In the genomic region with DNA sequence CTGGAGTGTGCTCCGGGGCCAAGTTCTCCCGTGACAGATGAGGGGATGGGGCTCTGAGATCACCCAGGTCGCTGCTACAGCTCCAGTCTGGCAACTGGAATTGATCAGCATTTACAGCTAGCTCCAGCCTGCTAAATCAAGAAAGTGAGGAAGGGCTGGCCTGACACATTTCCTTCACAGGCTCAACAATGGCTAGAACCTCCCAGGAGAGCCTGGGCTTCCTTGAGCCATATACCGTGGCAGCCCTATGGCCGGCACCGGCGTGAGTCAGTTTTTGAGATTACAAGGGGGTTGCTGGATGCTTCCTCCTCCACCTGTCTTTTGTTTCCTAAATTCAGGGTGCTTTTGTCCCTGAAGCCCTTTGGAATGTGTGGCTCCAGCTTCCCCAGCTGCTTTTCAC, we compare ENCODE assay signal across 13 cellular contexts.
A peak's percentile ranks its signal among the peaks of the same experiment; 100 is the strongest.
DNase-seq lines count a peak whose midpoint lies in the region; ATAC-seq, FAIRE-seq and TF ChIP-seq lines count a peak whose summit lies in the region.
"Had no signal": no experiment of that assay in that cellular context is flagged by ENCODE, and none has a peak within 500 bp of the region (broad histone marks: within the 10 kb centered on the region; RNA-seq: fewer than 3 reads in every experiment).

No MANE protein-coding gene starts in this region.

- no peak overlapping the region for H3K4me3 Mint-ChIP-seq in stimulated activated naive CD8-positive, alpha-beta T cell treated with anti-CD3 and anti-CD28 coated beads, Interleukin-15, amount 100 ng/mL, for 72 hours
- H3K4me3 Mint-ChIP-seq: WTC11 had no signal

- H3K79me2 ChIP-seq in endothelial cell of umbilical vein (ENCODE audit: control insufficient read depth, insufficient read depth, low read length) = no peaks in the 10 kb centered on the region

- peak; percentile 56 for FAIRE-seq in endothelial cell of umbilical vein (lab: Jason Lieb, UNC)
- FAIRE-seq: HTR-8/SVneo had no signal

- ATAC-seq in RWPE2 (ENCODE audit: low read depth) = no peak
- no peak for ATAC-seq in HG03095 (IDR thresholded peaks at IDR 0.05; ENCODE audit: unreplicated experiment)
- no peak for ATAC-seq in stimulated activated naive CD8-positive, alpha-beta T cell treated with anti-CD3 and anti-CD28 coated beads, Interleukin-15, amount 100 ng/mL, for 72 hours
- ATAC-seq: WTC11 had no signal

- H3K9me1 ChIP-seq in endothelial cell of umbilical vein (replicated peaks; ENCODE audit: control insufficient read depth, extremely low read depth, insufficient read depth, low read length) = no peaks in the 10 kb centered on the region

- no TSS peak for BruUV-seq in endothelial cell of umbilical vein (replicated peaks; lab: Mats Ljungman, UMichigan)

- H3K4me1 ChIP-seq in RWPE2 (ENCODE audit: insufficient read depth, poor library complexity, severe bottlenecking) = peaks cover 49% of the 10 kb centered on the region
- peaks cover 3% of the 10 kb centered on the region for H3K4me1 ChIP-seq in endothelial cell of umbilical vein (ENCODE audit: control insufficient read depth, extremely low read depth, insufficient read depth, low read length)
- peaks cover 36% of the 10 kb centered on the region for H3K4me1 ChIP-seq in muscle layer of colon (ENCODE audit: insufficient read depth, low read length)
- H3K4me1 ChIP-seq in thyroid gland = peaks cover 40 to 85% of the 10 kb centered on the region in 2 donors

- H3K4me3 ChIP-seq in RWPE2 (ENCODE audit: severe bottlenecking) = no peak overlapping the region
- H3K4me3 ChIP-seq in endothelial cell of umbilical vein (replicated peaks in 1 of 3; ENCODE audit: insufficient read depth in 1 of 3, low read depth in 1 of 3, low read length in 3 of 3) = no peak overlapping the region
- no peak overlapping the region for H3K4me3 ChIP-seq in muscle layer of colon (ENCODE audit: low read depth in 1 of 2, low read length in 2 of 2)
- H3K4me3 ChIP-seq in thyroid gland (replicated peaks in 1 of 3) = no peak overlapping the region

- no peak overlapping the region for H2AFZ ChIP-seq in endothelial cell of umbilical vein (ENCODE audit: low read depth, low read length)

- TF ChIP-seq CTCF in RWPE2 (IDR thresholded peaks at IDR 0.05; ENCODE audit: poor library complexity, severe bottlenecking) = no peak
- no peak for TF ChIP-seq CTCF in endothelial cell of umbilical vein (IDR thresholded peaks at IDR 0.05; ENCODE audit: extremely low read depth in 1 of 2, insufficient read depth in 1 of 2, low read depth in 1 of 2, low read length in 2 of 2)
- TF ChIP-seq CTCF in thyroid gland (IDR thresholded peaks at IDR 0.05) = no peak

- intact Hi-C loops in endothelial cell of umbilical vein (cut with micrococcal nuclease) (loop anchor here (5.0 kb wide), 1 partner anchor 82 kb away; no protein-coding TSS in a partner anchor), thyroid gland (cut with DNase I) (no loop called here)

- CTCF ChIA-PET in endothelial cell of umbilical vein (lab: Charles Lee) = no interaction called here

- H3K9ac ChIP-seq in endothelial cell of umbilical vein (replicated peaks; ENCODE audit: extremely low read depth, insufficient read depth, low read length) (no peak overlapping the region), muscle layer of colon (ENCODE audit: low read length) (no peak overlapping the region)

- TF ChIP-seq POLR2A in endothelial cell of umbilical vein (IDR thresholded peaks at IDR 0.05; ENCODE audit: low read depth, low read length) = no peak
- no peak for TF ChIP-seq POLR2A in thyroid gland (IDR thresholded peaks at IDR 0.05)

- no peak overlapping the region for H3K4me2 ChIP-seq in endothelial cell of umbilical vein (ENCODE audit: insufficient read depth, low read length)

- H3K27ac ChIP-seq in RWPE2 (ENCODE audit: poor library complexity, severe bottlenecking) (peak overlapping the region; percentile 60), endothelial cell of umbilical vein (ENCODE audit: insufficient read depth, low read depth, low read length) (no peak overlapping the region), muscle layer of colon (ENCODE audit: low read depth, low read length) (peak overlapping the region; percentile 41), thyroid gland (peak overlapping the region in 2 of 3 donors; percentile 90 to 98)
- H3K27ac ChIP-seq: C4-2B had no signal

- WGBS in thyroid gland, 2 donors = 83 to 91% methylated on average over 3 to 7 of the region's 7 CpGs

- H3K27me3 ChIP-seq in RWPE2 (ENCODE audit: insufficient read depth, poor library complexity, severe bottlenecking) (no peaks in the 10 kb centered on the region), endothelial cell of umbilical vein (ENCODE audit: control insufficient read depth in 2 of 2, insufficient read depth in 2 of 2, low read length in 2 of 2) (no peaks in the 10 kb centered on the region), muscle layer of colon (ENCODE audit: control insufficient read depth in 1 of 2, insufficient read depth in 2 of 2, low read length in 2 of 2) (no peaks in the 10 kb centered on the region), thyroid gland (no peaks in the 10 kb centered on the region)

- H3K27ac Mint-ChIP-seq in stimulated activated naive CD8-positive, alpha-beta T cell treated with anti-CD3 and anti-CD28 coated beads, Interleukin-15, amount 100 ng/mL, for 72 hours = no peak overlapping the region
- H3K27ac Mint-ChIP-seq: WTC11 had no signal

- POLR2A ChIA-PET in endothelial cell of umbilical vein (lab: Charles Lee) = no interaction called here

- no peaks in the 10 kb centered on the region for H4K20me1 ChIP-seq in endothelial cell of umbilical vein (replicated peaks; ENCODE audit: control insufficient read depth, extremely low read depth, insufficient read depth, low read length)

- no peak for DNase-seq in RWPE2 (ENCODE audit: low spot score)
- peak; percentile 25 for DNase-seq in endothelial cell of umbilical vein (ENCODE audit: low read depth, low spot score)
- no peak for DNase-seq in thyroid gland
- DNase-seq in T1000 (lab: John Stamatoyannopoulos, UW) = no peak
- DNase-seq in stimulated activated naive CD8-positive, alpha-beta T cell treated with anti-CD3 and anti-CD28 coated beads, Interleukin-15, amount 100 ng/mL, for 72 hours = no peak
- DNase-seq in HCEC 1CT = no peak
- DNase-seq: activated effector memory CD4-positive, alpha-beta T cell treated with Interleukin-2 at 50 U/mL for 16 hours; effector CD8-positive, alpha-beta T cell had no signal

- dilution Hi-C loops in endothelial cell of umbilical vein (cut with MboI; ENCODE audit: extremely low pct_ligation_motif_present, low sequenced_read_pairs) = no loop called here

- peaks cover 8% of the 10 kb centered on the region for H3K27me3 Mint-ChIP-seq in stimulated activated naive CD8-positive, alpha-beta T cell treated with anti-CD3 and anti-CD28 coated beads, Interleukin-15, amount 100 ng/mL, for 72 hours

- no peaks in the 10 kb centered on the region for H3K9me3 Mint-ChIP-seq in stimulated activated naive CD8-positive, alpha-beta T cell treated with anti-CD3 and anti-CD28 coated beads, Interleukin-15, amount 100 ng/mL, for 72 hours

- peaks cover 7% of the 10 kb centered on the region for H3K4me1 Mint-ChIP-seq in stimulated activated naive CD8-positive, alpha-beta T cell treated with anti-CD3 and anti-CD28 coated beads, Interleukin-15, amount 100 ng/mL, for 72 hours

- H3K9me3 ChIP-seq in RWPE2 (ENCODE audit: severe bottlenecking) (no peaks in the 10 kb centered on the region), endothelial cell of umbilical vein (replicated peaks; ENCODE audit: control insufficient read depth, insufficient read depth, low read length) (no peaks in the 10 kb centered on the region), muscle layer of colon (ENCODE audit: low read length) (no peaks in the 10 kb centered on the region), thyroid gland (no peaks in the 10 kb centered on the region)

- H3K36me3 ChIP-seq in RWPE2 (ENCODE audit: low read depth) = no peaks in the 10 kb centered on the region
- H3K36me3 ChIP-seq in endothelial cell of umbilical vein (ENCODE audit: control insufficient read depth in 2 of 2, extremely low read depth in 1 of 2, insufficient read depth in 2 of 2, low read length in 2 of 2) = no peaks in the 10 kb centered on the region
- H3K36me3 ChIP-seq in muscle layer of colon (ENCODE audit: insufficient read depth, low read length) = no peaks in the 10 kb centered on the region
- no peaks in the 10 kb centered on the region for H3K36me3 ChIP-seq in thyroid gland

TF ChIP-seq in endothelial cell of umbilical vein, 7 proteins besides CTCF, POLR2A, EP300 and RAD21:
- TF ChIP-seq FOS (IDR thresholded peaks at IDR 0.05; ENCODE audit: borderline replicate concordance, insufficient read depth, low read length) = no peak
- no peak for TF ChIP-seq MYC (IDR thresholded peaks at IDR 0.05; ENCODE audit: low read depth, low read length)
- TF ChIP-seq EZH2 (IDR thresholded peaks at IDR 0.05; ENCODE audit: borderline replicate concordance, low read depth, low read length, severe bottlenecking) = no peak
- no peak for TF ChIP-seq JUN (IDR thresholded peaks at IDR 0.05; ENCODE audit: borderline replicate concordance, insufficient read depth, insufficient read length, low read depth)
- no peak for TF ChIP-seq POLR2AphosphoS5 (IDR thresholded peaks at IDR 0.05; ENCODE audit: insufficient read depth, low read depth, low read length)
- TF ChIP-seq, protein P1, sequence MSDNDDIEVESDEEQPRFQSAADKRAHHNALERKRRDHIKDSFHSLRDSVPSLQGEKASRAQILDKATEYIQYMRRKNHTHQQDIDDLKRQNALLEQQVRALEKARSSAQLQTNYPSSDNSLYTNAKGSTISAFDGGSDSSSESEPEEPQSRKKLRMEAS (IDR thresholded peaks at IDR 0.05; ENCODE audit: insufficient read depth, insufficient read length) = no peak
- no peak for TF ChIP-seq GATA2 (IDR thresholded peaks at IDR 0.05; ENCODE audit: insufficient read depth, insufficient read length, low read depth, low read length)
